Comparison of ENCODE assay signal across 1 cellular context in genomic region chr4:73481356-73481755, GRCh38.
A peak's percentile ranks its signal among the peaks of the same experiment; 100 is the strongest.
TF ChIP-seq lines count a peak whose summit lies in the region.

Gene AFM, plus strand, starts transcription at chr4:73481745. Its CDS starts 31 bp downstream, at chr4:73481776.

TF ChIP-seq in HepG2, 621 proteins besides CTCF, POLR2A, EP300 and RAD21 (continued from another document):
- TF ChIP-seq, protein P1, sequence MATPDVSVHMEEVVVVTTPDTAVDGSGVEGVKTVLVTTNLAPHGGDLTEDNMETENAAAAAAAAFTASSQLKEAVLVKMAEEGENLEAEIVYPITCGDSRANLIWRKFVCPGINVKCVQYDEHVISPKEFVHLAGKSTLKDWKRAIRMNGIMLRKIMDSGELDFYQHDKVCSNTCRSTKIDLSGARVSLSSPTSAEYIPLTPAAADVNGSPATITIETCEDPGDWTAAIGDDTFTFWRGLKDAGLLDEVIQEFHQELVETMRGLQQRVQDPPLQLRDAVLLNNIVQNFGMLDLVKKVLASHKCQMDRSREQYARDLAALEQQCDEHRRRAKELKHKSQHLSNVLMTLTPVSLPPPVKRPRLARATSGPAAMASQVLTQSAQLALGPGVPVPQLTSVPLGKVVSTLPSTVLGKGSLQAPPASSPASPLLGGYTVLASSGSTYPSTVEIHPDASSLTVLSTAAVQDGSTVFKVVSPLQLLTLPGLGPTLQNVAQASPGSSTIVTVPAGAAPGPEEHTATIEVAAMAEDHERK (CRISPR knock-in tag; IDR thresholded peaks at IDR 0.05; ENCODE audit: low read depth), result no peak
- TF ChIP-seq HNF4A (CRISPR knock-in tag; IDR thresholded peaks at IDR 0.05) (peak; percentile 37; the same call in 1 of the 2 replicates), ZNF335 (CRISPR knock-in tag; IDR thresholded peaks at IDR 0.05) (no peak), ZSCAN12 (CRISPR knock-in tag; IDR thresholded peaks at IDR 0.05) (no peak), SP4 (CRISPR knock-in tag; IDR thresholded peaks at IDR 0.05) (no peak), ZNF44 (CRISPR knock-in tag; IDR thresholded peaks at IDR 0.05) (no peak), PHF20 (CRISPR knock-in tag; IDR thresholded peaks at IDR 0.05) (no peak), ZBTB38 (CRISPR knock-in tag; IDR thresholded peaks at IDR 0.05) (no peak), SOX13 (IDR thresholded peaks at IDR 0.05) (no peak), SOX13 (CRISPR knock-in tag; conservative IDR thresholded peaks at IDR 0.05 in 1 of 2, IDR thresholded peaks at IDR 0.05 in 1 of 2) (peak in 1 of 2 experiments; percentile 84; a peak in 2 of 4 replicates), NCOR1 (IDR thresholded peaks at IDR 0.05; ENCODE audit: borderline replicate concordance, low read length) (peak; percentile 74; the same call in 1 of the 2 replicates)
